In the genomic region with DNA sequence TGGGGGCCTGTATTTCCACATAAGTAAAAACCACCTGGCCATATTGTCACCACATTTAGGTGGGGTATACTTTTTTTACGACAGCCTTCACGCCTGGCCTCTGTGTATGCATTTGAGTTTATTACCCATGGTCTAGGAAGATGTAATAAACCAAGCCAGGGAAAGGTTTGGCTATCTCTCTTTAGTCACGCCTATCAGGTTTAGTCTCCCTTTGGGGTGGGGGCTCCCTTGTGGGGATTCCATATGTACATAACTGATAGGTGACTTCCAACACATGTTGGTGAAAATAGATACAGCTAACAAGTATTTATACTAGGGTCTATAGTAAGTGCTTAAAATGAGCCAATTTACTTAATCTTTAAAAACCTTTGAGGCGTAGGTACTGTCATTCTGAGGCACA, we compare ENCODE assay signal across 14 cellular contexts. TPM values are rescaled to one million over a fixed set of nuclear protein-coding genes. Genes with fewer than 3 reads are reported as not detected.
A peak's percentile ranks its signal among the peaks of the same experiment; 100 is the strongest.
DNase-seq lines count a peak whose midpoint lies in the region; ATAC-seq, FAIRE-seq and TF ChIP-seq lines count a peak whose summit lies in the region.
"Had no signal": no experiment of that assay in that cellular context is flagged by ENCODE, and none has a peak within 500 bp of the region (broad histone marks: within the 10 kb centered on the region; RNA-seq: fewer than 3 reads in every experiment).

No MANE protein-coding gene starts in this region.

- H3K9me2 ChIP-seq in Loucy (replicated peaks; ENCODE audit: low read depth, low read length), result no peaks in the 10 kb centered on the region

- H3F3A ChIP-seq in Loucy (ENCODE audit: low read depth), result no peaks in the 10 kb centered on the region

- FAIRE-seq in GM12878 (lab: Jason Lieb, UNC), result no peak

- peak overlapping the region; percentile 85 for H3K9ac ChIP-seq in Loucy (ENCODE audit: low read depth, low read length, poor library complexity, severe bottlenecking)
- H3K9ac ChIP-seq in GM12878 (ENCODE audit: control insufficient read depth, insufficient read depth, low read length), result no peak overlapping the region

- peaks cover 70% of the 10 kb centered on the region for H3K4me1 Mint-ChIP-seq in activated CD8-positive, alpha-beta memory T cell treated with anti-CD3 and anti-CD28 coated beads, Interleukin-2, amount 10 ng/mL, durations not matched to agents 7 days and 5 days

- no peak for TF ChIP-seq POLR2A in GM12878 (IDR thresholded peaks at IDR 0.05; ENCODE audit: low read depth, low read length)

- 62% methylated on average over 4 of the region's 4 CpGs for WGBS in GM12878 (ENCODE audit: insufficient coverage, insufficient replicate concordance, low lambda C conversion rate, missing lambda C conversion rate)

- peaks cover 48% of the 10 kb centered on the region for H3K36me3 Mint-ChIP-seq in activated CD8-positive, alpha-beta memory T cell treated with anti-CD3 and anti-CD28 coated beads, Interleukin-2, amount 10 ng/mL, durations not matched to agents 7 days and 5 days

- H3K9me3 ChIP-seq in Loucy (ENCODE audit: insufficient read depth, low read depth, low read length) (no peaks in the 10 kb centered on the region), GM12878 (replicated peaks; ENCODE audit: control insufficient read depth, insufficient read depth, low read length) (no peaks in the 10 kb centered on the region; the same call in 2 of the 3 replicates), osteoblast (ENCODE audit: low read depth, low read length) (no peaks in the 10 kb centered on the region)
- H3K9me3 ChIP-seq: mucosa of descending colon had no signal

- H3K79me2 ChIP-seq in Loucy (ENCODE audit: insufficient read depth, low read length), result peaks cover 92% of the 10 kb centered on the region
- peaks cover 95% of the 10 kb centered on the region for H3K79me2 ChIP-seq in GM12878 (ENCODE audit: control insufficient read depth, insufficient read depth, low read length)
- H3K79me2 ChIP-seq in osteoblast (ENCODE audit: insufficient read depth, low read length), result peaks cover 86% of the 10 kb centered on the region

- H4K20me1 ChIP-seq in Loucy (ENCODE audit: insufficient read depth, low read length, poor library complexity, severe bottlenecking) (peaks cover 85% of the 10 kb centered on the region), GM12878 (ENCODE audit: control insufficient read depth, insufficient read depth) (peaks cover 8% of the 10 kb centered on the region), osteoblast (ENCODE audit: insufficient read depth, low read length) (peaks cover 74% of the 10 kb centered on the region)

- H2AFZ ChIP-seq in Loucy (ENCODE audit: low read length) (no peak overlapping the region), GM12878 (ENCODE audit: control insufficient read depth, low read depth, low read length) (no peak overlapping the region), osteoblast (ENCODE audit: low read length) (no peak overlapping the region)

- RAD21 ChIA-PET in GM12878 (lab: Charles Lee; ENCODE audit: unreplicated experiment), result interaction anchor here (1.1 kb wide), 1 partner anchor 108 kb away, joined by 3 read pairs; no protein-coding TSS in a partner anchor

- TF ChIP-seq EP300 in GM12878 (IDR thresholded peaks at IDR 0.05; ENCODE audit: borderline replicate concordance in 1 of 2, control insufficient read depth in 1 of 2, low read depth in 2 of 2, low read length in 2 of 2), result no peak

- DNase-seq in activated CD8-positive, alpha-beta memory T cell treated with anti-CD3 and anti-CD28 coated beads, Interleukin-2, amount 10 ng/mL, durations not matched to agents 7 days and 5 days, result no peak
- no peak for DNase-seq in activated CD8-positive, alpha-beta memory T cell treated with anti-CD3 and anti-CD28 coated beads, Interleukin-2, amount 50 U/mL, for 4 hours
- DNase-seq in GM12878 (ENCODE audit: low read depth, low spot score), result no peak
- DNase-seq in osteoblast (ENCODE audit: insufficient read length, low spot score, missing footprints), result no peak
- DNase-seq in SHP77 treated with DMSO at 0.1 percent for 48 hours (lab: John Stamatoyannopoulos, UW), result no peak
- DNase-seq in mucosa of gallbladder (ENCODE audit: low spot score), result no peak
- DNase-seq: GF-D8, Kasumi-1, mucosa of descending colon, NCI-H2171 treated with DMSO at 0.1 percent for 48 hours, RPMI8226 had no signal

- peak overlapping the region; percentile 83 for H3K4me3 ChIP-seq in Loucy (ENCODE audit: low read length, poor library complexity, severe bottlenecking)
- H3K4me3 ChIP-seq in GM12878, result peak overlapping the region; percentile 78
- H3K4me3 ChIP-seq in osteoblast (ENCODE audit: insufficient read depth, low read length), result no peak overlapping the region
- H3K4me3 ChIP-seq: mucosa of descending colon had no signal

- intact Hi-C loops in GM12878 (cut with micrococcal nuclease; ENCODE audit: unreplicated experiment), result no loop called here

- TF ChIP-seq RAD21 in GM12878 (IDR thresholded peaks at IDR 0.05; ENCODE audit: insufficient read depth, low read depth, low read length), result no peak

- in situ Hi-C loops in GM12878 (cut with MboI), result no loop called here

- no peaks in the 10 kb centered on the region for H3K27me3 Mint-ChIP-seq in activated CD8-positive, alpha-beta memory T cell treated with anti-CD3 and anti-CD28 coated beads, Interleukin-2, amount 10 ng/mL, durations not matched to agents 7 days and 5 days

- SMC1A ChIA-PET in GM12878 (lab: Charles Lee; ENCODE audit: uncharacterized antibody, unreplicated experiment), result interaction anchor here (1.3 to 1.4 kb wide), 2 partner anchors 79 to 81 kb away, joined by 3 read pairs; partner anchors contain the start of genes C1orf50 and P3H1

- no peaks in the 10 kb centered on the region for H3K9me3 Mint-ChIP-seq in activated CD8-positive, alpha-beta memory T cell treated with anti-CD3 and anti-CD28 coated beads, Interleukin-2, amount 10 ng/mL, durations not matched to agents 7 days and 5 days (ENCODE audit: low read depth)

- peak overlapping the region; percentile 66 for H3K27ac Mint-ChIP-seq in activated CD8-positive, alpha-beta memory T cell treated with anti-CD3 and anti-CD28 coated beads, Interleukin-2, amount 10 ng/mL, durations not matched to agents 7 days and 5 days

- peaks cover 26% of the 10 kb centered on the region for H3K36me3 ChIP-seq in Loucy (ENCODE audit: insufficient read depth, low read length)
- H3K36me3 ChIP-seq in GM12878 (ENCODE audit: control insufficient read depth in 2 of 2, insufficient read depth in 2 of 2, low read length in 1 of 2), result peaks cover 0 to 21% of the 10 kb centered on the region in 2 experiments; a peak in 3 of 4 replicates
- H3K36me3 ChIP-seq in osteoblast (ENCODE audit: insufficient read depth, low read length), result peaks cover 24% of the 10 kb centered on the region

- H3K4me2 ChIP-seq in Loucy (ENCODE audit: low read depth, low read length, poor library complexity, severe bottlenecking) (peak overlapping the region; percentile 99), GM12878 (ENCODE audit: control insufficient read depth, insufficient read depth) (peak overlapping the region; percentile 98), osteoblast (ENCODE audit: insufficient read depth, low read length) (peak overlapping the region; percentile 79)

- BruUV-seq in GM12878 (replicated peaks; lab: Mats Ljungman, UMichigan), result no TSS peak

- H3K4me1 ChIP-seq in Loucy (ENCODE audit: insufficient read depth, low read length, poor library complexity, severe bottlenecking), result peaks cover 68% of the 10 kb centered on the region
- H3K4me1 ChIP-seq in GM12878 (ENCODE audit: control insufficient read depth, insufficient read depth, low read length), result peaks cover 18% of the 10 kb centered on the region
- peaks cover 28% of the 10 kb centered on the region for H3K4me1 ChIP-seq in osteoblast (ENCODE audit: insufficient read depth, low read length)

- H3K27ac ChIP-seq in GM12878 (ENCODE audit: control insufficient read depth, insufficient read depth) (no peak overlapping the region), osteoblast (ENCODE audit: low read depth, low read length) (no peak overlapping the region)

- H3K4me3 Mint-ChIP-seq in activated CD8-positive, alpha-beta memory T cell treated with anti-CD3 and anti-CD28 coated beads, Interleukin-2, amount 10 ng/mL, durations not matched to agents 7 days and 5 days, result peak overlapping the region; percentile 46

- POLR2A ChIA-PET in GM12878 (lab: Charles Lee), result interaction anchor here (0.8 to 5.1 kb wide), 2 partner anchors 29 to 81 kb away, joined by 4 to 24 read pairs; partner anchors contain the start of genes C1orf50, P3H1 and PPIH

- H3K27me3 ChIP-seq in Loucy (ENCODE audit: insufficient read depth, low read length, poor library complexity, severe bottlenecking), result no peaks in the 10 kb centered on the region
- H3K27me3 ChIP-seq in GM12878 (replicated peaks in 1 of 2; ENCODE audit: control insufficient read depth in 2 of 2, insufficient read depth in 2 of 2, low read length in 1 of 2), result no peaks in the 10 kb centered on the region
- H3K27me3 ChIP-seq in osteoblast (ENCODE audit: insufficient read depth, low read length), result no peaks in the 10 kb centered on the region

- CTCF ChIA-PET in activated CD8-positive, alpha-beta memory T cell treated with anti-CD3 and anti-CD28 coated beads, Interleukin-2, amount 10 ng/mL, durations not matched to agents 7 days and 5 days (lab: Charles Lee), result no interaction called here
- CTCF ChIA-PET in GM12878 (lab: Yijun Ruan, JAX), result interaction anchor here (0.7 to 0.9 kb wide), 2 partner anchors 16 to 62 kb away, joined by 3 read pairs; no protein-coding TSS in a partner anchor

- no peak for TF ChIP-seq CTCF in Loucy (conservative IDR thresholded peaks at IDR 0.05; ENCODE audit: low read length)
- TF ChIP-seq CTCF in GM12878 (IDR thresholded peaks at IDR 0.05 in 2 of 3, conservative IDR thresholded peaks at IDR 0.05 in 1 of 3; ENCODE audit: control insufficient read depth in 2 of 3, extremely low read depth in 1 of 3, insufficient read depth in 1 of 3, low read depth in 3 of 3, low read length in 3 of 3), result no peak
- TF ChIP-seq CTCF in osteoblast (IDR thresholded peaks at IDR 0.05; ENCODE audit: extremely low read depth, low read depth, low read length), result no peak

- ATAC-seq in activated CD8-positive, alpha-beta memory T cell treated with anti-CD3 and anti-CD28 coated beads, Interleukin-2, amount 10 ng/mL, durations not matched to agents 7 days and 5 days, result no peak
- no peak for ATAC-seq in GM12878
- no peak for ATAC-seq in GM19455 (IDR thresholded peaks at IDR 0.05; ENCODE audit: unreplicated experiment)
- ATAC-seq: activated CD4-positive, CD25-positive, alpha-beta regulatory T cell treated with anti-CD3 and anti-CD28 coated beads, Interleukin-2, amount 50 U/mL, for 24 hours; mucosa of descending colon had no signal

RNA-seq across cellular contexts. Expression of gene YBX1, which starts 4.2 kb away (rescaled TPM):
- total RNA-seq in activated CD8-positive, alpha-beta memory T cell treated with anti-CD3 and anti-CD28 coated beads, Interleukin-2, amount 10 ng/mL, durations not matched to agents 7 days and 5 days, result 100 to 1,000 TPM; 731 to 790 TPM
- 45.7 and 50.4 TPM in 2 replicates for total RNA-seq in GM12878 (2013; cell fraction: nucleolus; rRNA removed)
- total RNA-seq in GM12878 (2014; rRNA removed), result 872 and 1,017 TPM in 2 replicates
- 1,098 and 1,178 TPM in 2 replicates for total RNA-seq in GM12878 (2014; rRNA removed; fragmentation: Illumina TruSeq; extraction: Trizol)
- 936 and 947 TPM in 2 replicates for total RNA-seq in GM12878 (2021)
- polyA plus RNA-seq in GM12878 (2011; ENCODE audit: low read depth), result 426 TPM
- 587 and 826 TPM in 2 replicates for polyA plus RNA-seq in GM12878 (2011; rRNA removed)
- 587 and 618 TPM in 2 replicates for polyA plus RNA-seq in GM12878 (2011; cell fraction: cytosol; rRNA removed)
- 336 and 406 TPM in 2 replicates for polyA plus RNA-seq in GM12878 (2011; cell fraction: nucleus; rRNA removed)
- polyA plus RNA-seq in GM12878 (2012), result 702 and 782 TPM in 2 replicates
- 1,157 and 1,353 TPM in 2 replicates for polyA plus RNA-seq in GM12878 (2014; fragmentation: Illumina TruSeq; extraction: Trizol)
- 100 to 1,000 TPM; 355 to 521 TPM for polyA plus RNA-seq in GM12878 (2014; fragmentation: Nextera tagmentation; extraction: Ambion mirVana)
- 726 and 845 TPM in 2 replicates for polyA plus RNA-seq in GM12878 (2014; rRNA removed)
- 100 to 1,000 TPM; 758 to 913 TPM for polyA plus RNA-seq in GM12878 (2016; fragmentation: Nextera tagmentation; extraction: Ambion mirVana)
- 327 and 366 TPM in 2 replicates for polyA minus RNA-seq in GM12878 (2011; rRNA and poly(A)+ RNA removed)
- polyA minus RNA-seq in GM12878 (2011; cell fraction: cytosol; rRNA and poly(A)+ RNA removed), result 259 and 298 TPM in 2 replicates
- 45.7 and 77.4 TPM in 2 replicates for polyA minus RNA-seq in GM12878 (2011; cell fraction: nucleus; rRNA and poly(A)+ RNA removed)
- total RNA-seq in osteoblast, result 481 and 491 TPM in 2 replicates
- 408 TPM for total RNA-seq in mucosa of gallbladder

RNA-seq across cellular contexts. Expression of gene PPIH, which starts 28.2 kb away (rescaled TPM):
- total RNA-seq in activated CD8-positive, alpha-beta memory T cell treated with anti-CD3 and anti-CD28 coated beads, Interleukin-2, amount 10 ng/mL, durations not matched to agents 7 days and 5 days, result 100 to 1,000 TPM in 1 of 2 experiments, 10 to 100 TPM in 1; 93.7 to 104 TPM
- 39.6 and 39.8 TPM in 2 replicates for total RNA-seq in GM12878 (2013; cell fraction: nucleolus; rRNA removed)
- 75.1 and 82.7 TPM in 2 replicates for total RNA-seq in GM12878 (2014; rRNA removed)
- total RNA-seq in GM12878 (2014; rRNA removed; fragmentation: Illumina TruSeq; extraction: Trizol), result 114 and 116 TPM in 2 replicates
- 75.3 and 79.8 TPM in 2 replicates for total RNA-seq in GM12878 (2021)
- polyA plus RNA-seq in GM12878 (2011; ENCODE audit: low read depth), result 47.1 TPM
- polyA plus RNA-seq in GM12878 (2011; rRNA removed), result 134 and 151 TPM in 2 replicates
- 79.9 and 115 TPM in 2 replicates for polyA plus RNA-seq in GM12878 (2011; cell fraction: cytosol; rRNA removed)
- polyA plus RNA-seq in GM12878 (2011; cell fraction: nucleus; rRNA removed), result 51.3 and 72.1 TPM in 2 replicates
- polyA plus RNA-seq in GM12878 (2012), result 57.0 and 58.1 TPM in 2 replicates
- 172 and 241 TPM in 2 replicates for polyA plus RNA-seq in GM12878 (2014; fragmentation: Illumina TruSeq; extraction: Trizol)
- 100 to 1,000 TPM in 1 of 2 experiments, 10 to 100 TPM in 1; 96.3 to 114 TPM for polyA plus RNA-seq in GM12878 (2014; fragmentation: Nextera tagmentation; extraction: Ambion mirVana)
- polyA plus RNA-seq in GM12878 (2014; rRNA removed), result 123 and 130 TPM in 2 replicates
- 100 to 1,000 TPM; 132 to 146 TPM for polyA plus RNA-seq in GM12878 (2016; fragmentation: Nextera tagmentation; extraction: Ambion mirVana)
- polyA minus RNA-seq in GM12878 (2011; rRNA and poly(A)+ RNA removed), result 28.5 and 31.3 TPM in 2 replicates
- 16.4 and 20.7 TPM in 2 replicates for polyA minus RNA-seq in GM12878 (2011; cell fraction: cytosol; rRNA and poly(A)+ RNA removed)
- 20.3 and 27.6 TPM in 2 replicates for polyA minus RNA-seq in GM12878 (2011; cell fraction: nucleus; rRNA and poly(A)+ RNA removed)
- total RNA-seq in osteoblast, result 17.4 and 18.3 TPM in 2 replicates
- total RNA-seq in mucosa of gallbladder, result 25.4 TPM

RNA-seq across cellular contexts. Expression of gene CLDN19, which starts 53.6 kb away (rescaled TPM):
- not detected for total RNA-seq in activated CD8-positive, alpha-beta memory T cell treated with anti-CD3 and anti-CD28 coated beads, Interleukin-2, amount 10 ng/mL, durations not matched to agents 7 days and 5 days
- not detected in 2 replicates for total RNA-seq in GM12878 (2013; cell fraction: nucleolus; rRNA removed)
- total RNA-seq in GM12878 (2014; rRNA removed), result not detected in 2 replicates
- not detected in 2 replicates for total RNA-seq in GM12878 (2014; rRNA removed; fragmentation: Illumina TruSeq; extraction: Trizol)
- not detected in 2 replicates for total RNA-seq in GM12878 (2021)
- not detected for polyA plus RNA-seq in GM12878 (2011; ENCODE audit: low read depth)
- polyA plus RNA-seq in GM12878 (2011; rRNA removed), result not detected in 2 replicates
- not detected in 2 replicates for polyA plus RNA-seq in GM12878 (2011; cell fraction: cytosol; rRNA removed)
- not detected in 2 replicates for polyA plus RNA-seq in GM12878 (2011; cell fraction: nucleus; rRNA removed)
- polyA plus RNA-seq in GM12878 (2012), result not detected in 2 replicates
- not detected in 2 replicates for polyA plus RNA-seq in GM12878 (2014; fragmentation: Illumina TruSeq; extraction: Trizol)
- polyA plus RNA-seq in GM12878 (2014; fragmentation: Nextera tagmentation; extraction: Ambion mirVana), result not detected
- not detected in 2 replicates for polyA plus RNA-seq in GM12878 (2014; rRNA removed)
- polyA plus RNA-seq in GM12878 (2016; fragmentation: Nextera tagmentation; extraction: Ambion mirVana), result not detected
- 0.05 TPM in 1 of 2 replicates, not detected in the other for polyA minus RNA-seq in GM12878 (2011; rRNA and poly(A)+ RNA removed)
- not detected in 2 replicates for polyA minus RNA-seq in GM12878 (2011; cell fraction: cytosol; rRNA and poly(A)+ RNA removed)
- not detected in 2 replicates for polyA minus RNA-seq in GM12878 (2011; cell fraction: nucleus; rRNA and poly(A)+ RNA removed)
- total RNA-seq in osteoblast, result not detected in 2 replicates
- 0.06 TPM for total RNA-seq in mucosa of gallbladder
